In the genomic region with DNA sequence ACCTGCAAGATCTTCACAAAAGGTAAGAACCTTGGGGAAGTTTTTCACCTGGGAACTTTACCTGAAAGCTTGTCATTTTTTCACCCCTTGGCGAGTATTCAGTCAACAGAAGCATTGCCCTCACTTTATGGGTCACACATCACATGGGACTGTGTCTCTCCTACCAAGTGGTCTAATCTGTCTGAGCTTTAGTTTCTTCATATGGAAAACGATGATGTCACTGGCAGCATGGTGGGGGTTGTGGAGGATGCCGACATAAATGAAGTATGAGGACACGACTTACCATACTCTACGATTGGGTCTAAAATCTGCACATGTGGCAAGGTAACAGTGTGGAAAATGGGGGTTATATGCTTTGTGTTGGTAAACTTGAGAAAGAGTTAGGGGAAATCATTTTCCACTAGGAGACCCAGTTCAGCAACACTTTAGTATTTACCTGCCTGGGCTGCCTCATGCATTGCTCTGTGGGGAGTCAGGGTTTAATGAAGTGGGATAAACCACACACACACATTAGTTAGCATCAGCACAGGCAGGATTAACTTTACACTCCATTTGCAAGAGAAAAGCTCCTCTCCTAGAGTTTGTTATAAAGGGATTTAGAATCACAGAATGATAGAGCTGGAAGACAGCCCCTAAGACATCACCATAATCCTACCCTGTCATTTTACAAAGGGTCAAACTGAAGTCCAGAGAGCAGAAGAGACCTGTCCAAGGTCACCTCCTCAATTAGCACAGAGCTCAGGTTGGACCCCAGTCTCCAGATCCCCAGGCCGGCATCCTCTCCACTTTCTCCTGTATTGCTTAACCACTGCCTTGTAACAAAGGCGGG, we compare ENCODE assay signal across 19 cellular contexts. TPM values are rescaled to one million over a fixed set of nuclear protein-coding genes. Genes with fewer than 3 reads are reported as not detected.
DNase-seq lines count a peak whose midpoint lies in the region; ATAC-seq, FAIRE-seq and TF ChIP-seq lines count a peak whose summit lies in the region.
"Had no signal": no experiment of that assay in that cellular context is flagged by ENCODE, and none has a peak within 500 bp of the region (broad histone marks: within the 10 kb centered on the region; RNA-seq: fewer than 3 reads in every experiment).

No MANE protein-coding gene starts in this region.

- H3K27ac ChIP-seq in HUES6 (ENCODE audit: low read depth, low read length): no peak overlapping the region
- H3K27ac ChIP-seq in VCaP: peak overlapping the region; percentile 90; the same call in 1 of the 2 replicates
- H3K27ac ChIP-seq in iPS-18a (ENCODE audit: low read length): no peak overlapping the region
- no peak overlapping the region for H3K27ac ChIP-seq in left lung

- TF ChIP-seq CTCF in D721Med (IDR thresholded peaks at IDR 0.05; ENCODE audit: insufficient read depth, missing control alignments) (no peak), VCaP (conservative IDR thresholded peaks at IDR 0.05) (no peak), left lung (IDR thresholded peaks at IDR 0.05) (no peak)

- H3K27ac Mint-ChIP-seq in activated CD4-positive, alpha-beta T cell treated with anti-CD3 and anti-CD28 coated beads, Interleukin-2, amount 10 ng/mL, durations not matched to agents 7 days and 5 days: no peak overlapping the region
- H3K27ac Mint-ChIP-seq: IgD-negative memory B cell had no signal

- POLR2A ChIA-PET in activated CD4-positive, alpha-beta T cell treated with anti-CD3 and anti-CD28 coated beads, Interleukin-2, amount 10 ng/mL, durations not matched to agents 7 days and 5 days (lab: Charles Lee): no interaction called here

- CTCF ChIA-PET in activated CD4-positive, alpha-beta T cell treated with anti-CD3 and anti-CD28 coated beads, Interleukin-2, amount 10 ng/mL, durations not matched to agents 7 days and 5 days (lab: Charles Lee): interaction anchor here (2.0 kb wide), 1 partner anchor 12 kb away, joined by 7 read pairs; no protein-coding TSS in a partner anchor

- no peak overlapping the region for H3K9ac ChIP-seq in HUES6 (ENCODE audit: low read length)
- no peak overlapping the region for H3K9ac ChIP-seq in iPS-18a (ENCODE audit: low read length)

- H3K27me3 Mint-ChIP-seq in activated CD4-positive, alpha-beta T cell treated with anti-CD3 and anti-CD28 coated beads, Interleukin-2, amount 10 ng/mL, durations not matched to agents 7 days and 5 days: peaks cover 64% of the 10 kb centered on the region

- no peak overlapping the region for H3K4me3 Mint-ChIP-seq in activated CD4-positive, alpha-beta T cell treated with anti-CD3 and anti-CD28 coated beads, Interleukin-2, amount 10 ng/mL, durations not matched to agents 7 days and 5 days
- H3K4me3 Mint-ChIP-seq: IgD-negative memory B cell had no signal

- no peak for ATAC-seq in left lung

- H3K27me3 ChIP-seq in HUES6 (ENCODE audit: control insufficient read depth, insufficient read depth, low read length) (no peaks in the 10 kb centered on the region; the same call in 1 of the 2 replicates), iPS-18a (ENCODE audit: control insufficient read depth, insufficient read depth, low read length) (no peaks in the 10 kb centered on the region), left lung (peaks cover 11 to 81% of the 10 kb centered on the region in 2 donors)

- H3K9me3 ChIP-seq in HUES6 (ENCODE audit: control insufficient read depth, insufficient read depth, low read depth, low read length): no peaks in the 10 kb centered on the region
- H3K9me3 ChIP-seq in iPS-18a (ENCODE audit: control insufficient read depth, low read depth, low read length): no peaks in the 10 kb centered on the region
- H3K9me3 ChIP-seq in left lung: no peaks in the 10 kb centered on the region

- no peaks in the 10 kb centered on the region for H3K36me3 ChIP-seq in HUES6 (ENCODE audit: control insufficient read depth, insufficient read depth, low read length)
- H3K36me3 ChIP-seq in iPS-18a (ENCODE audit: control insufficient read depth, low read depth, low read length): no peaks in the 10 kb centered on the region
- H3K36me3 ChIP-seq in left lung: no peaks in the 10 kb centered on the region

- peaks cover 17% of the 10 kb centered on the region for H3K4me1 ChIP-seq in HUES6 (ENCODE audit: control insufficient read depth, insufficient read depth, low read length)
- peaks cover 15% of the 10 kb centered on the region for H3K4me1 ChIP-seq in iPS-18a (ENCODE audit: control insufficient read depth, low read depth, low read length)
- H3K4me1 ChIP-seq in left lung: no peaks in the 10 kb centered on the region

- H3K36me3 Mint-ChIP-seq in activated CD4-positive, alpha-beta T cell treated with anti-CD3 and anti-CD28 coated beads, Interleukin-2, amount 10 ng/mL, durations not matched to agents 7 days and 5 days (ENCODE audit: low read depth): no peaks in the 10 kb centered on the region
- H3K36me3 Mint-ChIP-seq: CD14-positive monocyte had no signal

- H3K4me3 ChIP-seq in HUES6 (ENCODE audit: low read depth, low read length) (peak overlapping the region; percentile 21; the same call in 1 of the 2 replicates), iPS-18a (ENCODE audit: low read length) (peak overlapping the region; percentile 15), left lung (no peak overlapping the region)

- H3K4me1 Mint-ChIP-seq in activated CD4-positive, alpha-beta T cell treated with anti-CD3 and anti-CD28 coated beads, Interleukin-2, amount 10 ng/mL, durations not matched to agents 7 days and 5 days: no peaks in the 10 kb centered on the region
- H3K4me1 Mint-ChIP-seq: CD14-positive monocyte had no signal

- intact Hi-C loops in left lung (cut with DNase I): no loop called here

- FAIRE-seq in D721Med (lab: Jason Lieb, UNC): peak; percentile 82
- FAIRE-seq: A204.1, G401.6 had no signal

- H3K9me3 Mint-ChIP-seq in activated CD4-positive, alpha-beta T cell treated with anti-CD3 and anti-CD28 coated beads, Interleukin-2, amount 10 ng/mL, durations not matched to agents 7 days and 5 days: no peaks in the 10 kb centered on the region
- H3K9me3 Mint-ChIP-seq: CD14-positive monocyte, IgD-negative memory B cell had no signal

- DNase-seq in D721Med (ENCODE audit: insufficient read length, low spot score) (no peak), left lung (no peak), SIG-M5 (lab: John Stamatoyannopoulos, UW) (no peak), HCEC 1CT (no peak)
- DNase-seq in activated CD4-positive, alpha-beta T cell treated with anti-CD3 and anti-CD28 coated beads, Interleukin-2, amount 10 ng/mL, durations not matched to agents 7 days and 5 days: no peak
- DNase-seq: Calu3, DMS79, GOT3, NCI-H1436, NCI-H2081 treated with DMSO at 0.1 percent for 48 hours, NCI-H345, SHP77 treated with DMSO at 0.1 percent for 48 hours had no signal

RNA-seq across cellular contexts. Expression of a gene that starts 19.8 kb away (rescaled TPM):
- under 1 TPM; 0.10 to 0.12 TPM for total RNA-seq in activated CD4-positive, alpha-beta T cell treated with anti-CD3 and anti-CD28 coated beads, Interleukin-2, amount 10 ng/mL, durations not matched to agents 7 days and 5 days
- total RNA-seq in left lung: under 1 TPM; 0.03 to 0.65 TPM
- total RNA-seq: Calu3 had no signal

Comparison
In these comparisons a context has a peak if more than half of its experiments do, and no peak if none do; other contexts are left out.
1. H3K4me3 ChIP-seq: peak in HUES6 (single experiment) and iPS-18a (single experiment); none in left lung (0 of 2).